16 cellular contexts compared by ENCODE assay signal in the genomic region with DNA sequence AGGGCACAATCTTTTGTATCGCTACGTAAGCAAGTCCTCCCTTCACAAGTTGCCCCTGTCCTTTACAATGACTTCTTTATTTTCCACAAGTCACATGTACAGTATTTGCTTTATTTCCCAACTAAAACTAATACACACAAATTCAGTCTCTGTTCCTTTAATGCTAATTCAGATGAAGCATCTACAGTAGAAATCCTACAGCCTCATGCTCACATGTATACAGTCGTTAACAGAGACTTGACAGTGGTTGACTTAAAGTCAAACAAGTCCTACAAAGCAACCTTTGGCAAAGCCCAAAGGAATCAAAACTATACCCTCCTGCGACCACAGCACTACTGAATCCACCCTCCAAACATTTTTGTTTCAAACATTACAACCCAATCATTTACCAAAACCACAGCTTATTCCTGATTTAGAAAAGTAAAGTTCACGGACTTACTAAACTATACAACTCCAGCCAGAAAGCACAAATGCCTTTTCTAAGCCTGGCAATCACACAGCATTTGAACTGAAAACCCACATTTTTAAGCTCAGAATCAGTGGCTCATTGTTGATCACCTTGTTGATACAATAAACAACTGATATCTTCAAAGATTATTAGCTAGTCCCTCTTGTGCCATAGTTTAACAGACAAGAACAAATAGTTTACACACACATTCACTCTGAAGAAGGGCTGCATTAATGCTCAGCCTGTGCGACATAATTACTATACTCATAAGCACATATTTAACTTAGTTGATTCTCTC.
DNase-seq lines count a peak whose midpoint lies in the region; ATAC-seq, FAIRE-seq and TF ChIP-seq lines count a peak whose summit lies in the region.
"Had no signal": no experiment of that assay in that cellular context is flagged by ENCODE, and none has a peak within 500 bp of the region (broad histone marks: within the 10 kb centered on the region; RNA-seq: fewer than 3 reads in every experiment).

No MANE protein-coding gene starts in this region.

- H2BK120ac ChIP-seq in IMR-90 (ENCODE audit: low read depth, low read length) = peak overlapping the region; percentile 64; the same call in 1 of the 2 replicates
- no peak overlapping the region for H2BK120ac ChIP-seq in H1 (replicated peaks; ENCODE audit: low read depth, low read length)

- no peak overlapping the region for H4K91ac ChIP-seq in IMR-90 (ENCODE audit: insufficient read depth, low read depth, low read length)
- H4K91ac ChIP-seq in H1 (replicated peaks; ENCODE audit: insufficient read length, low read length) = no peak overlapping the region

- H2BK20ac ChIP-seq in IMR-90 (ENCODE audit: low read depth, low read length) (peak overlapping the region; percentile 52; the same call in 1 of the 2 replicates), H1 (ENCODE audit: low read length) (no peak overlapping the region)

- H2AK5ac ChIP-seq in IMR-90 (ENCODE audit: low read depth, low read length) = no peak overlapping the region
- H2AK5ac ChIP-seq in H1 (ENCODE audit: low read depth, low read length) = no peak overlapping the region

- peaks cover 0 to 45% of the 10 kb centered on the region in 2 experiments; a peak in 2 of 4 replicates for H3K79me2 ChIP-seq in H1 (ENCODE audit: control insufficient read depth in 1 of 2, insufficient read depth in 2 of 2, low read length in 2 of 2)

- H3K4me3 ChIP-seq in BLaER1 treated with 17β-estradiol and CSF1 and Interleukin-3, amounts not matched to agents 10 nM and 100 nM = peak overlapping the region in 5 of 10 experiments; percentile 49 to 61 (median 54); a peak in 10 of 20 replicates
- peak overlapping the region; percentile 8; the same call in 1 of the 2 replicates for H3K4me3 ChIP-seq in IMR-90 (ENCODE audit: insufficient read depth, low read depth, low read length)
- peak overlapping the region in 2 of 4 experiments; percentile 23 to 66; a peak in 3 of 8 replicates for H3K4me3 ChIP-seq in H1 (ENCODE audit: extremely low read depth in 1 of 4, insufficient read depth in 2 of 4, low read depth in 3 of 4, low read length in 4 of 4)
- H3K4me3 ChIP-seq in neuron (ENCODE audit: low read length) = peak overlapping the region; percentile 78
- no peak overlapping the region for H3K4me3 ChIP-seq in adrenal gland

- H2BK12ac ChIP-seq in H1 (ENCODE audit: low read depth, low read length) = no peak overlapping the region

- no TSS peak for BruUV-seq in IMR-90 (replicated peaks; lab: Mats Ljungman, UMichigan)

- DNase-seq in IMR-90 = peak; percentile 48
- DNase-seq in H1 (ENCODE audit: low read depth in 1 of 2, low spot score in 2 of 2) = no peak
- DNase-seq in posterior cingulate gyrus = no peak
- no peak for DNase-seq in adrenal gland
- DNase-seq in occipital lobe (lab: John Stamatoyannopoulos, UW) = no peak
- DNase-seq: activated CD4-positive, alpha-beta T cell treated with anti-CD3 and anti-CD28 coated beads, Interleukin-2, amount 10 ng/mL, durations not matched to agents 7 days and 5 days; activated naive CD8-positive, alpha-beta T cell treated with anti-CD3 and anti-CD28 coated beads for 36 hours; esophagus squamous epithelium; H7; NCI-H187; NCI-H82; SHP77 treated with DMSO at 0.1 percent for 48 hours; T-helper 9 cell had no signal

- H3K27me3 ChIP-seq in BLaER1 treated with 17β-estradiol and CSF1 and Interleukin-3, amounts not matched to agents 10 nM and 100 nM = peaks cover 44 to 52% (median 48%) of the 10 kb centered on the region in 11 experiments
- no peaks in the 10 kb centered on the region for H3K27me3 ChIP-seq in IMR-90 (ENCODE audit: control insufficient read depth, insufficient read depth, low read length)
- H3K27me3 ChIP-seq in H1 (replicated peaks in 1 of 4; ENCODE audit: control insufficient read depth in 3 of 4, extremely low read depth in 1 of 4, insufficient read depth in 3 of 4, low read length in 3 of 4) = no peaks in the 10 kb centered on the region
- no peaks in the 10 kb centered on the region for H3K27me3 ChIP-seq in neuron (ENCODE audit: insufficient read depth, low read length)
- peaks cover 5% of the 10 kb centered on the region for H3K27me3 ChIP-seq in adrenal gland
- H3K27me3 ChIP-seq: esophagus squamous epithelium had no signal

- H3K9me3 ChIP-seq in BLaER1 treated with 17β-estradiol and CSF1 and Interleukin-3, amounts not matched to agents 10 nM and 100 nM (replicated peaks in 1 of 11) = no peaks in the 10 kb centered on the region
- H3K9me3 ChIP-seq in IMR-90 (ENCODE audit: control insufficient read depth, insufficient read depth, low read length) = no peaks in the 10 kb centered on the region
- H3K9me3 ChIP-seq in H1 (ENCODE audit: insufficient read depth in 2 of 2, low read depth in 1 of 2, low read length in 1 of 2) = no peaks in the 10 kb centered on the region
- no peaks in the 10 kb centered on the region for H3K9me3 ChIP-seq in neuron (ENCODE audit: low read length)
- no peaks in the 10 kb centered on the region for H3K9me3 ChIP-seq in adrenal gland (replicated peaks in 1 of 3)
- H3K9me3 ChIP-seq: esophagus squamous epithelium had no signal

- H3K9ac ChIP-seq in BLaER1 treated with 17β-estradiol and CSF1 and Interleukin-3, amounts not matched to agents 10 nM and 100 nM = peak overlapping the region in 6 of 11 experiments; percentile 41 to 74 (median 62); a peak in 10 of 22 replicates
- H3K9ac ChIP-seq in IMR-90 (ENCODE audit: low read depth, low read length) (peak overlapping the region; percentile 79), H1 (replicated peaks in 1 of 4; ENCODE audit: extremely low read depth in 1 of 4, low read depth in 3 of 4, low read length in 3 of 4) (no peak overlapping the region; a peak in 1 of 7 replicates)

- peak overlapping the region; percentile 64 to 87 (median 80); a peak in 20 of 22 replicates for H3K4me2 ChIP-seq in BLaER1 treated with 17β-estradiol and CSF1 and Interleukin-3, amounts not matched to agents 10 nM and 100 nM
- peak overlapping the region; percentile 93 for H3K4me2 ChIP-seq in IMR-90 (ENCODE audit: low read depth, low read length)
- peak overlapping the region; percentile 86 to 91 for H3K4me2 ChIP-seq in H1 (ENCODE audit: insufficient read depth in 1 of 2, low read depth in 2 of 2, low read length in 2 of 2)

- 0 out of 2 replicates have a peak overlapping the region, but pooled peaks have one; percentile 14 for H3K56ac ChIP-seq in IMR-90 (ENCODE audit: extremely low read depth, insufficient read depth, low read length)
- H3K56ac ChIP-seq in H1 (replicated peaks; ENCODE audit: insufficient read length, low read depth, low read length) = no peak overlapping the region

- peaks cover 37 to 64% (median 45%) of the 10 kb centered on the region in 10 experiments for H3K4me1 ChIP-seq in BLaER1 treated with 17β-estradiol and CSF1 and Interleukin-3, amounts not matched to agents 10 nM and 100 nM
- H3K4me1 ChIP-seq in IMR-90 (ENCODE audit: control insufficient read depth, insufficient read depth, low read length) = peaks cover 3% of the 10 kb centered on the region
- H3K4me1 ChIP-seq in H1 (replicated peaks in 1 of 4; ENCODE audit: control insufficient read depth in 3 of 4, insufficient read depth in 4 of 4, low read length in 3 of 4) = peaks cover 0 to 13% (median 6%) of the 10 kb centered on the region in 4 experiments; a peak in 5 of 7 replicates
- peaks cover 24% of the 10 kb centered on the region for H3K4me1 ChIP-seq in neuron (ENCODE audit: insufficient read depth, low read length)
- H3K4me1 ChIP-seq in adrenal gland (replicated peaks in 1 of 2) = peaks cover 0 to 12% of the 10 kb centered on the region in 2 donors

- no peaks in the 10 kb centered on the region for H3K9me1 ChIP-seq in IMR-90 (ENCODE audit: insufficient read depth, low read length)

- peak; percentile 24 for ATAC-seq in IMR-90 (ENCODE audit: low read depth)
- no peak for ATAC-seq in GM21619 (IDR thresholded peaks at IDR 0.05; ENCODE audit: unreplicated experiment)

- peaks cover 0 to 12% (median 5%) of the 10 kb centered on the region in 11 experiments; a peak in 7 of 22 replicates for H4K20me1 ChIP-seq in BLaER1 treated with 17β-estradiol and CSF1 and Interleukin-3, amounts not matched to agents 10 nM and 100 nM
- H4K20me1 ChIP-seq in IMR-90 (ENCODE audit: insufficient read depth, low read length) = no peaks in the 10 kb centered on the region
- peaks cover 0 to 1% of the 10 kb centered on the region in 2 experiments for H4K20me1 ChIP-seq in H1 (replicated peaks in 1 of 2; ENCODE audit: control insufficient read depth in 1 of 2, insufficient read depth in 2 of 2, low read length in 2 of 2)

- peak overlapping the region; percentile 62 for H2BK5ac ChIP-seq in IMR-90 (ENCODE audit: low read depth, low read length, poor library complexity, severe bottlenecking)
- H2BK5ac ChIP-seq in H1 (ENCODE audit: low read depth, low read length) = no peak overlapping the region

- H3K4ac ChIP-seq in IMR-90 (ENCODE audit: low read depth, low read length) = peak overlapping the region; percentile 37; the same call in 1 of the 2 replicates
- H3K4ac ChIP-seq in H1 (replicated peaks; ENCODE audit: insufficient read length, low read depth, low read length) = no peak overlapping the region

- no peak for FAIRE-seq in H1 (lab: Jason Lieb, UNC)

- 64% methylated on average over 3 of the region's 6 CpGs; no CpG with 5 or more reads in 1 of the 2 experiments for WGBS in IMR-90 (ENCODE audit: extremely low coverage in 2 of 2, insufficient read length in 1 of 2), 2 experiments
- WGBS in H1 (ENCODE audit: extremely low coverage in 1 of 2, insufficient coverage in 1 of 2, insufficient read length in 1 of 2, insufficient replicate concordance in 2 of 2, low coverage in 1 of 2, low lambda C conversion rate in 2 of 2, missing lambda C conversion rate in 1 of 2), 2 experiments = 74% methylated on average over 6 of the region's 6 CpGs; no CpG with 5 or more reads in 1 of the 2 experiments
- 88 to 90% (median 89%) methylated on average over 6 of the region's 6 CpGs for WGBS in adrenal gland, 4 donors

- no peak overlapping the region for H2AK9ac ChIP-seq in IMR-90 (replicated peaks; ENCODE audit: low read depth, low read length, poor library complexity)

- TF ChIP-seq CTCF in IMR-90 (conservative IDR thresholded peaks at IDR 0.05; ENCODE audit: low read depth, low read length) = no peak
- no peak for TF ChIP-seq CTCF in H1 (IDR thresholded peaks at IDR 0.05; ENCODE audit: control extremely low read depth in 1 of 3, insufficient read depth in 1 of 3, low read depth in 1 of 3, low read length in 3 of 3)
- no peak for TF ChIP-seq CTCF in adrenal gland (IDR thresholded peaks at IDR 0.05)

- H4K8ac ChIP-seq in IMR-90 (ENCODE audit: low read depth in 2 of 2, low read length in 2 of 2) (peak overlapping the region in 1 of 2 experiments; percentile 15; a peak in 1 of 4 replicates), H1 (ENCODE audit: extremely low read depth, insufficient read depth, low read length) (no peak overlapping the region)

- H3K36me3 ChIP-seq in BLaER1 treated with 17β-estradiol and CSF1 and Interleukin-3, amounts not matched to agents 10 nM and 100 nM = no peaks in the 10 kb centered on the region
- H3K36me3 ChIP-seq in IMR-90 (ENCODE audit: control insufficient read depth, insufficient read depth, low read length) (no peaks in the 10 kb centered on the region), H1 (ENCODE audit: control insufficient read depth in 2 of 4, insufficient read depth in 4 of 4, low read length in 3 of 4) (no peaks in the 10 kb centered on the region), neuron (ENCODE audit: insufficient read depth, low read length) (peaks cover 2% of the 10 kb centered on the region), adrenal gland (replicated peaks in 1 of 2) (no peaks in the 10 kb centered on the region)
- H3K36me3 ChIP-seq: esophagus squamous epithelium had no signal

- H3K23me2 ChIP-seq in H1 (ENCODE audit: low read depth, low read length) = peaks cover 10% of the 10 kb centered on the region; the same call in 1 of the 2 replicates

- no peak for TF ChIP-seq EP300 in H1 (IDR thresholded peaks at IDR 0.05; ENCODE audit: borderline replicate concordance in 1 of 2, low read depth in 2 of 2, low read length in 2 of 2)

- dilution Hi-C loops in IMR-90 (cut with HindIII; ENCODE audit: low sequenced_read_pairs, unreplicated experiment) = no loop called here

- intact Hi-C loops in IMR-90 (cut with micrococcal nuclease) = no loop called here
- intact Hi-C loops in posterior cingulate gyrus (cut with DNase I) = no loop called here
- intact Hi-C loops in adrenal gland (cut with DNase I) = no loop called here

- POLR2A ChIA-PET in IMR-90 (lab: Charles Lee; ENCODE audit: unreplicated experiment) = no interaction called here
- POLR2A ChIA-PET in H1 (lab: Charles Lee; ENCODE audit: partially characterized antibody) = interaction anchor here (1.3 to 2.4 kb wide), 2 partner anchors 9 to 11 kb away, joined by 4 to 8 read pairs; no protein-coding TSS in a partner anchor

- H3K27ac ChIP-seq in BLaER1 treated with 17β-estradiol and CSF1 and Interleukin-3, amounts not matched to agents 10 nM and 100 nM = peak overlapping the region in 5 of 11 experiments; percentile 6 to 57 (median 17); a peak in 6 of 22 replicates
- H3K27ac ChIP-seq in IMR-90 (ENCODE audit: insufficient read depth, low read length) (peak overlapping the region; percentile 41; the same call in 1 of the 2 replicates), H1 (ENCODE audit: low read depth, low read length) (no peak overlapping the region), adrenal gland (no peak overlapping the region)
- H3K27ac ChIP-seq: esophagus squamous epithelium had no signal

- H3K79me1 ChIP-seq in IMR-90 (ENCODE audit: low read depth in 1 of 2, low read length in 2 of 2) = peaks cover 22 to 43% of the 10 kb centered on the region in 2 experiments
- H3K79me1 ChIP-seq in H1 (ENCODE audit: low read depth, low read length) = no peaks in the 10 kb centered on the region; the same call in 1 of the 2 replicates

- H3K14ac ChIP-seq in IMR-90 (replicated peaks; ENCODE audit: low read depth, low read length) = peak overlapping the region; percentile 61; the same call in 1 of the 2 replicates
- no peak overlapping the region for H3K14ac ChIP-seq in H1 (ENCODE audit: insufficient read length)

- peak overlapping the region; percentile 82 for H3K18ac ChIP-seq in IMR-90 (ENCODE audit: low read depth, low read length)
- H3K18ac ChIP-seq in H1 (ENCODE audit: extremely low read depth, low read length) = no peak overlapping the region

- TF ChIP-seq RAD21 in IMR-90 (IDR thresholded peaks at IDR 0.05; ENCODE audit: low read length) = no peak
- TF ChIP-seq RAD21 in H1 (IDR thresholded peaks at IDR 0.05 in 1 of 2, conservative IDR thresholded peaks at IDR 0.05 in 1 of 2; ENCODE audit: low read depth in 2 of 2, low read length in 2 of 2) = no peak

- TF ChIP-seq POLR2A in IMR-90 (IDR thresholded peaks at IDR 0.05; ENCODE audit: low read depth, low read length) = no peak
- TF ChIP-seq POLR2A in H1 (IDR thresholded peaks at IDR 0.05; ENCODE audit: control extremely low read depth in 1 of 2, low read depth in 2 of 2, low read length in 2 of 2) = no peak
- no peak for TF ChIP-seq POLR2A in adrenal gland (IDR thresholded peaks at IDR 0.05)

- H2BK15ac ChIP-seq in IMR-90 (ENCODE audit: low read depth, low read length) (peak overlapping the region; percentile 48; the same call in 1 of the 3 replicates), H1 (ENCODE audit: low read length) (no peak overlapping the region)

- no peak overlapping the region for H2AFZ ChIP-seq in IMR-90 (replicated peaks; ENCODE audit: low read length, poor library complexity)
- no peak overlapping the region for H2AFZ ChIP-seq in H1 (ENCODE audit: low read length)
- no peak overlapping the region for H2AFZ ChIP-seq in neuron (ENCODE audit: low read depth, low read length)

- H3K23ac ChIP-seq in IMR-90 (ENCODE audit: low read depth, low read length) (peak overlapping the region; percentile 11; the same call in 1 of the 2 replicates), H1 (ENCODE audit: insufficient read length) (no peak overlapping the region)

- CTCF ChIA-PET in IMR-90 (lab: Yijun Ruan, JAX) = no interaction called here
- CTCF ChIA-PET in H1 (lab: Charles Lee; ENCODE audit: partially characterized antibody) = interaction anchor here (1.0 to 2.6 kb wide), 6 partner anchors 9 to 139 kb away, joined by 3 to 15 read pairs (median 4); no protein-coding TSS in a partner anchor

- H4K5ac ChIP-seq in IMR-90 (ENCODE audit: low read depth, low read length) (peak overlapping the region; percentile 19; the same call in 1 of the 2 replicates), H1 (ENCODE audit: insufficient read length, low read depth, low read length) (no peak overlapping the region)

- in situ Hi-C loops in IMR-90 (cut with MboI; ENCODE audit: low sequenced_read_pairs) = no loop called here

Comparison
In these comparisons a context has a peak if more than half of its experiments do, and no peak if none do; other contexts are left out.
1. H3K4me3 ChIP-seq: peak in IMR-90 (single experiment) and neuron (single experiment); none in adrenal gland (0 of 4).
2. H3K9ac ChIP-seq: peak in BLaER1 treated with 17β-estradiol and CSF1 and Interleukin-3, amounts not matched to agents 10 nM and 100 nM (6 of 11) and IMR-90 (single experiment); none in H1 (0 of 4).
3. Peak in every context shown above with its lines, with median percentiles within 50 percentile points of each other: H3K4me2 ChIP-seq.